Comparison of ENCODE assay signal across 1 cellular context in genomic region chr9:7403839-7404238, GRCh38.
TF ChIP-seq lines count a peak whose summit lies in the region.

No MANE protein-coding gene starts in this region.

TF ChIP-seq in H1, 55 proteins besides CTCF, POLR2A, EP300 and RAD21:
- TF ChIP-seq CHD7 (IDR thresholded peaks at IDR 0.05; ENCODE audit: insufficient replicate concordance, low read length): no peak
- TF ChIP-seq, protein P1, sequence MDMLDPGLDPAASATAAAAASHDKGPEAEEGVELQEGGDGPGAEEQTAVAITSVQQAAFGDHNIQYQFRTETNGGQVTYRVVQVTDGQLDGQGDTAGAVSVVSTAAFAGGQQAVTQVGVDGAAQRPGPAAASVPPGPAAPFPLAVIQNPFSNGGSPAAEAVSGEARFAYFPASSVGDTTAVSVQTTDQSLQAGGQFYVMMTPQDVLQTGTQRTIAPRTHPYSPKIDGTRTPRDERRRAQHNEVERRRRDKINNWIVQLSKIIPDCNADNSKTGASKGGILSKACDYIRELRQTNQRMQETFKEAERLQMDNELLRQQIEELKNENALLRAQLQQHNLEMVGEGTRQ (IDR thresholded peaks at IDR 0.05; ENCODE audit: low read length): no peak
- no peak for TF ChIP-seq ASH2L (IDR thresholded peaks at IDR 0.05; ENCODE audit: low read length)
- no peak for TF ChIP-seq SIX5 (IDR thresholded peaks at IDR 0.05; ENCODE audit: low read depth, low read length)
- TF ChIP-seq TAF7 (optimal IDR thresholded peaks at IDR 0.05; ENCODE audit: borderline replicate concordance, low read depth, low read length): no peak
- no peak for TF ChIP-seq MAFK (IDR thresholded peaks at IDR 0.05; ENCODE audit: low read depth, low read length)
- TF ChIP-seq SP4 (IDR thresholded peaks at IDR 0.05; ENCODE audit: low read length): no peak
- no peak for TF ChIP-seq ATF3 (IDR thresholded peaks at IDR 0.05; ENCODE audit: insufficient read depth, low read depth, low read length)
- no peak for TF ChIP-seq POU5F1 (IDR thresholded peaks at IDR 0.05; ENCODE audit: low read depth, low read length)
- TF ChIP-seq SIRT6 (IDR thresholded peaks at IDR 0.05; ENCODE audit: low read length): no peak
- no peak for TF ChIP-seq YY1 (IDR thresholded peaks at IDR 0.05; ENCODE audit: low read depth, low read length)
- no peak for TF ChIP-seq KDM1A (IDR thresholded peaks at IDR 0.05; ENCODE audit: borderline replicate concordance, low read length)
- TF ChIP-seq, protein P2, sequence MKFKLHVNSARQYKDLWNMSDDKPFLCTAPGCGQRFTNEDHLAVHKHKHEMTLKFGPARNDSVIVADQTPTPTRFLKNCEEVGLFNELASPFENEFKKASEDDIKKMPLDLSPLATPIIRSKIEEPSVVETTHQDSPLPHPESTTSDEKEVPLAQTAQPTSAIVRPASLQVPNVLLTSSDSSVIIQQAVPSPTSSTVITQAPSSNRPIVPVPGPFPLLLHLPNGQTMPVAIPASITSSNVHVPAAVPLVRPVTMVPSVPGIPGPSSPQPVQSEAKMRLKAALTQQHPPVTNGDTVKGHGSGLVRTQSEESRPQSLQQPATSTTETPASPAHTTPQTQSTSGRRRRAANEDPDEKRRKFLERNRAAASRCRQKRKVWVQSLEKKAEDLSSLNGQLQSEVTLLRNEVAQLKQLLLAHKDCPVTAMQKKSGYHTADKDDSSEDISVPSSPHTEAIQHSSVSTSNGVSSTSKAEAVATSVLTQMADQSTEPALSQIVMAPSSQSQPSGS (IDR thresholded peaks at IDR 0.05; ENCODE audit: low read length): no peak
- TF ChIP-seq SAP30 (IDR thresholded peaks at IDR 0.05; ENCODE audit: insufficient read depth, insufficient replicate concordance, low read length): no peak
- TF ChIP-seq JUND (IDR thresholded peaks at IDR 0.05; ENCODE audit: low read length): no peak
- no peak for TF ChIP-seq GABPA (IDR thresholded peaks at IDR 0.05; ENCODE audit: borderline replicate concordance, insufficient read depth, low read length)
- TF ChIP-seq GTF2F1 (IDR thresholded peaks at IDR 0.05; ENCODE audit: borderline replicate concordance, low read depth, low read length): no peak
- no peak for TF ChIP-seq HDAC6 (IDR thresholded peaks at IDR 0.05; ENCODE audit: low read depth, low read length)
- TF ChIP-seq PHF8 (conservative IDR thresholded peaks at IDR 0.05; ENCODE audit: low read depth, low read length): no peak
TF ChIP-seq in H1: peak in this region for 0.
